Comparison of ENCODE assay signal across 1 cellular context in genomic region chr5:178626484-178627258, GRCh38.
TF ChIP-seq lines count a peak whose summit lies in the region.

TSS of gene CLK4 (minus strand) at chr5:178627050. CDS start at chr5:178623416, 3,634 bp downstream.

TF ChIP-seq in HEK293, 187 proteins besides CTCF, POLR2A, EP300 and RAD21 (continued from another document and continues in another):
- TF ChIP-seq ZNF704 (tag by site-specific recombination; IDR thresholded peaks at IDR 0.05) (no peak), ZNF48 (tag by site-specific recombination; IDR thresholded peaks at IDR 0.05) (no peak), ZBTB17 (tag by site-specific recombination; IDR thresholded peaks at IDR 0.05) (peak; percentile 92), ZNF501 (tag by site-specific recombination; IDR thresholded peaks at IDR 0.05) (peak; percentile 95), ZNF747 (tag by site-specific recombination; IDR thresholded peaks at IDR 0.05) (no peak), ZNF175 (tag by site-specific recombination; IDR thresholded peaks at IDR 0.05) (no peak), ZSCAN5A (tag by site-specific recombination; IDR thresholded peaks at IDR 0.05) (peak; percentile 88; the same call in 1 of the 2 replicates), ZNF544 (tag by site-specific recombination; IDR thresholded peaks at IDR 0.05) (no peak), ZNF426 (tag by site-specific recombination; IDR thresholded peaks at IDR 0.05) (no peak), ZNF350 (tag by site-specific recombination; IDR thresholded peaks at IDR 0.05) (no peak), ZBTB10 (tag by site-specific recombination; IDR thresholded peaks at IDR 0.05) (peak; percentile 91), ZNF302 (tag by site-specific recombination; IDR thresholded peaks at IDR 0.05; ENCODE audit: low read depth) (no peak), ZNF184 (tag by site-specific recombination; IDR thresholded peaks at IDR 0.05) (no peak), ZSCAN30 (tag by site-specific recombination; IDR thresholded peaks at IDR 0.05) (peak; percentile 73), PRDM6 (tag by site-specific recombination; IDR thresholded peaks at IDR 0.05) (no peak), ZNF248 (tag by site-specific recombination; IDR thresholded peaks at IDR 0.05) (no peak), HIC1 (tag by site-specific recombination; IDR thresholded peaks at IDR 0.05) (no peak), ZFP69B (tag by site-specific recombination; IDR thresholded peaks at IDR 0.05) (peak; percentile 74), OSR2 (tag by site-specific recombination; IDR thresholded peaks at IDR 0.05) (no peak), PRDM1 (tag by site-specific recombination; IDR thresholded peaks at IDR 0.05) (no peak), ZBTB8A (tag by site-specific recombination; IDR thresholded peaks at IDR 0.05) (peak; percentile 60), GLI4 (tag by site-specific recombination; IDR thresholded peaks at IDR 0.05) (peak; percentile 86; the same call in 1 of the 2 replicates), SCRT2 (tag by site-specific recombination; IDR thresholded peaks at IDR 0.05) (no peak), KLF9 (tag by site-specific recombination; IDR thresholded peaks at IDR 0.05; ENCODE audit: low read depth) (peak; percentile 10; the same call in 1 of the 2 replicates), ELK4 (IDR thresholded peaks at IDR 0.05; ENCODE audit: borderline replicate concordance, low read depth, low read length) (no peak), ZNF629 (tag by site-specific recombination; IDR thresholded peaks at IDR 0.05) (peak; percentile 88), KLF17 (tag by site-specific recombination; IDR thresholded peaks at IDR 0.05) (peak; percentile 78), ZNF148 (tag by site-specific recombination; IDR thresholded peaks at IDR 0.05; ENCODE audit: borderline replicate concordance) (no peak), EGR2 (tag by site-specific recombination; IDR thresholded peaks at IDR 0.05; ENCODE audit: low read depth) (peak; percentile 55; the same call in 1 of the 2 replicates), ZNF10 (tag by site-specific recombination; IDR thresholded peaks at IDR 0.05) (no peak; the same call in 1 of the 2 replicates), ZNF561 (tag by site-specific recombination; IDR thresholded peaks at IDR 0.05; ENCODE audit: borderline replicate concordance) (no peak), ZNF514 (tag by site-specific recombination; IDR thresholded peaks at IDR 0.05) (no peak), ZNF624 (tag by site-specific recombination; IDR thresholded peaks at IDR 0.05) (no peak), ZNF140 (tag by site-specific recombination; IDR thresholded peaks at IDR 0.05) (no peak), ZNF660 (tag by site-specific recombination; IDR thresholded peaks at IDR 0.05) (no peak), SP2 (tag by site-specific recombination; IDR thresholded peaks at IDR 0.05) (no peak), ZNF768 (tag by site-specific recombination; IDR thresholded peaks at IDR 0.05) (no peak), ZNF658 (tag by site-specific recombination; IDR thresholded peaks at IDR 0.05) (no peak), ZNF112 (tag by site-specific recombination; IDR thresholded peaks at IDR 0.05) (no peak), ZNF280C (tag by site-specific recombination; IDR thresholded peaks at IDR 0.05) (no peak), ZNF626 (tag by site-specific recombination; IDR thresholded peaks at IDR 0.05) (no peak), ZNF19 (tag by site-specific recombination; IDR thresholded peaks at IDR 0.05; ENCODE audit: low read depth) (no peak), ZNF146 (tag by site-specific recombination; IDR thresholded peaks at IDR 0.05) (0 out of 2 replicates have a peak, but pooled peaks have one; percentile 41), ZBTB49 (tag by site-specific recombination; IDR thresholded peaks at IDR 0.05; ENCODE audit: low read depth) (no peak)
